15 cellular contexts compared by ENCODE assay signal in the genomic region with DNA sequence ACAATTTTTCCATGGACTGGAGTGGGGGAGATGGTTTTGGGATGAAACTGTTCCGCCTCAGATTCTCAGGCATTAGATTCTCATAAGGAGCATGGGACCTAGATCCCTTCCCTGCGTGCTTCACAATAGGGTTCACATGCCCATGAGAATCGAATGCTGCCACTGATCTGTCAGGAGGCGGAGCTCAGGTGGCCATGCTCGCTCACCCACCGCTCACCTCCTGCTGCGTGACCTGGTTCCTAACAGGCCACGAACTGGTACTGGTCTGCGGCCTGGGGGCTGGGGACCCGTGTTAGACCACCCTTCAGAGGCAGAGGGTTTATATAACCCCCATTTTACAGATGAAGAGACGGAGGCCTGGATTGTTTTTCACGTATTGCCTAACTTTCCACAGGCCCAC. TPM values are rescaled to one million over a fixed set of nuclear protein-coding genes. Genes with fewer than 3 reads are reported as not detected.
DNase-seq lines count a peak whose midpoint lies in the region; ATAC-seq, FAIRE-seq and TF ChIP-seq lines count a peak whose summit lies in the region.
"Had no signal": no experiment of that assay in that cellular context is flagged by ENCODE, and none has a peak within 500 bp of the region (broad histone marks: within the 10 kb centered on the region; RNA-seq: fewer than 3 reads in every experiment).

No MANE protein-coding gene starts in this region.

- H3K4ac ChIP-seq in H9 (ENCODE audit: low read depth, low read length) (no peak overlapping the region), H1 (replicated peaks; ENCODE audit: insufficient read length, low read depth, low read length) (no peak overlapping the region)

- no peak overlapping the region for H3K14ac ChIP-seq in H9 (ENCODE audit: insufficient read depth, low read length)
- no peak overlapping the region for H3K14ac ChIP-seq in H1 (ENCODE audit: insufficient read length)

- H2AFZ ChIP-seq in H9 (ENCODE audit: low read length) (no peak overlapping the region), H1 (ENCODE audit: low read length) (no peak overlapping the region)
- H2AFZ ChIP-seq: GM23248 had no signal

- H3K9ac ChIP-seq in H9 (ENCODE audit: extremely low read depth, insufficient read length, low read length): no peak overlapping the region
- H3K9ac ChIP-seq in HUES48 (ENCODE audit: low read depth, low read length): no peak overlapping the region
- H3K9ac ChIP-seq in H1 (replicated peaks in 1 of 4; ENCODE audit: extremely low read depth in 1 of 4, low read depth in 3 of 4, low read length in 3 of 4): no peak overlapping the region

- peak overlapping the region in 2 of 3 experiments; percentile 53 to 67; a peak in 3 of 7 replicates for H3K27ac Mint-ChIP-seq in H9
- H3K27ac Mint-ChIP-seq in activated T-cell treated with anti-CD3 and anti-CD28 coated beads, Interleukin-2, amount 50 U/mL, for 72 hours: no peak overlapping the region
- H3K27ac Mint-ChIP-seq: CD8-positive, alpha-beta T cell; IgD-negative memory B cell had no signal

- H3K56ac ChIP-seq in H9 (ENCODE audit: insufficient read length, low read depth, low read length) (no peak overlapping the region), H1 (replicated peaks; ENCODE audit: insufficient read length, low read depth, low read length) (no peak overlapping the region)

- no peak for FAIRE-seq in H1 (lab: Jason Lieb, UNC)
- FAIRE-seq: A549, D721Med had no signal

- H2BK5ac ChIP-seq in H9 (ENCODE audit: insufficient read length, low read length): no peak overlapping the region
- no peak overlapping the region for H2BK5ac ChIP-seq in H1 (ENCODE audit: low read depth, low read length)

- H3K4me2 ChIP-seq in H9 (ENCODE audit: insufficient read depth, insufficient read length, low read length) (no peak overlapping the region), H1 (ENCODE audit: insufficient read depth in 1 of 2, low read depth in 2 of 2, low read length in 2 of 2) (no peak overlapping the region)
- H3K4me2 ChIP-seq: A549 had no signal

- H2BK15ac ChIP-seq in H9 (ENCODE audit: low read depth, low read length): no peak overlapping the region
- H2BK15ac ChIP-seq in H1 (ENCODE audit: low read length): 0 out of 2 replicates have a peak overlapping the region, but pooled peaks have one; percentile 16

- no peaks in the 10 kb centered on the region for H3K9me3 Mint-ChIP-seq in H9
- no peaks in the 10 kb centered on the region for H3K9me3 Mint-ChIP-seq in activated T-cell treated with anti-CD3 and anti-CD28 coated beads, Interleukin-2, amount 50 U/mL, for 72 hours
- H3K9me3 Mint-ChIP-seq: CD14-positive monocyte; CD8-positive, alpha-beta T cell; IgD-negative memory B cell had no signal

- H2AK5ac ChIP-seq in H9 (ENCODE audit: insufficient read length, low read length): no peak overlapping the region
- H2AK5ac ChIP-seq in H1 (ENCODE audit: low read depth, low read length): no peak overlapping the region

- H2BK12ac ChIP-seq in H9 (ENCODE audit: insufficient read length, low read depth, low read length): no peak overlapping the region
- H2BK12ac ChIP-seq in H1 (ENCODE audit: low read depth, low read length): no peak overlapping the region

- H3K23ac ChIP-seq in H9 (ENCODE audit: insufficient read length, low read depth, low read length) (no peak overlapping the region), H1 (ENCODE audit: insufficient read length) (no peak overlapping the region)

- no peak overlapping the region for H4K8ac ChIP-seq in H9 (replicated peaks; ENCODE audit: insufficient read length, low read depth, low read length)
- H4K8ac ChIP-seq in H1 (ENCODE audit: extremely low read depth, insufficient read depth, low read length): no peak overlapping the region

- TF ChIP-seq EP300 in H1 (IDR thresholded peaks at IDR 0.05; ENCODE audit: borderline replicate concordance in 1 of 2, low read depth in 2 of 2, low read length in 2 of 2) (no peak), sigmoid colon (IDR thresholded peaks at IDR 0.05) (no peak)

- H3K79me2 ChIP-seq in H9 (ENCODE audit: insufficient read depth, low read length) (no peaks in the 10 kb centered on the region), H1 (ENCODE audit: control insufficient read depth in 1 of 2, insufficient read depth in 2 of 2, low read length in 2 of 2) (no peaks in the 10 kb centered on the region)

- POLR2A ChIA-PET in H1 (lab: Charles Lee; ENCODE audit: partially characterized antibody): interaction anchor here (0.8 to 5.2 kb wide), 9 partner anchors 12 to 283 kb away, joined by 3 to 37 read pairs (median 4); partner anchors contain the start of genes EPB41, SRSF4 and TMEM200B

- H3K4me3 Mint-ChIP-seq in H9: no peak overlapping the region
- no peak overlapping the region for H3K4me3 Mint-ChIP-seq in activated T-cell treated with anti-CD3 and anti-CD28 coated beads, Interleukin-2, amount 50 U/mL, for 72 hours
- H3K4me3 Mint-ChIP-seq: CD14-positive monocyte; CD8-positive, alpha-beta T cell; IgD-negative memory B cell had no signal

- TF ChIP-seq POLR2A in H1 (IDR thresholded peaks at IDR 0.05; ENCODE audit: control extremely low read depth in 1 of 2, low read depth in 2 of 2, low read length in 2 of 2) (no peak), sigmoid colon (IDR thresholded peaks at IDR 0.05) (no peak)

- H3K18ac ChIP-seq in H9 (ENCODE audit: insufficient read length, low read depth, low read length): no peak overlapping the region
- H3K18ac ChIP-seq in H1 (ENCODE audit: extremely low read depth, low read length): no peak overlapping the region

- no peak overlapping the region for H4K91ac ChIP-seq in H9 (ENCODE audit: insufficient read length, low read depth, low read length)
- H4K91ac ChIP-seq in H1 (replicated peaks; ENCODE audit: insufficient read length, low read length): no peak overlapping the region

- H3K4me1 ChIP-seq in H9 (ENCODE audit: insufficient read depth, low read length) (peaks cover 3% of the 10 kb centered on the region; the same call in 1 of the 2 replicates), HUES48 (ENCODE audit: control insufficient read depth, insufficient read depth, low read length) (0 out of 2 replicates have a peak, but pooled peaks cover 6% of the 10 kb centered on the region), H1 (replicated peaks in 1 of 4; ENCODE audit: control insufficient read depth in 3 of 4, insufficient read depth in 4 of 4, low read length in 3 of 4) (peaks cover 0 to 6% (median 2%) of the 10 kb centered on the region in 4 experiments; a peak in 2 of 7 replicates), sigmoid colon (peaks cover 0 to 31% (median 16%) of the 10 kb centered on the region in 4 donors)
- H3K4me1 ChIP-seq: HAP-1 had no signal

- intact Hi-C loops in sigmoid colon (cut with DNase I): no loop called here

- no peaks in the 10 kb centered on the region for H3K27me3 Mint-ChIP-seq in H9 (ENCODE audit: low read depth)
- H3K27me3 Mint-ChIP-seq in activated T-cell treated with anti-CD3 and anti-CD28 coated beads, Interleukin-2, amount 50 U/mL, for 72 hours (ENCODE audit: low read depth): no peaks in the 10 kb centered on the region
- H3K27me3 Mint-ChIP-seq: IgD-negative memory B cell had no signal

- ATAC-seq in activated T-cell treated with anti-CD3 and anti-CD28 coated beads, Interleukin-2, amount 50 U/mL, for 72 hours (replicated peaks in 1 of 2): no peak
- ATAC-seq in GM18511 (IDR thresholded peaks at IDR 0.05; ENCODE audit: unreplicated experiment): no peak

- H2BK120ac ChIP-seq in H9 (ENCODE audit: low read depth, low read length, poor library complexity, severe bottlenecking) (no peak overlapping the region), H1 (replicated peaks; ENCODE audit: low read depth, low read length) (no peak overlapping the region)

- H3K4me3 ChIP-seq in HUES48 (ENCODE audit: low read depth, low read length) (no peak overlapping the region), H1 (ENCODE audit: extremely low read depth in 1 of 4, insufficient read depth in 2 of 4, low read depth in 3 of 4, low read length in 4 of 4) (no peak overlapping the region), sigmoid colon (no peak overlapping the region)
- H3K4me3 ChIP-seq: A549, GM23248, HAP-1 had no signal

- H3K9me3 ChIP-seq in H9 (ENCODE audit: control insufficient read depth, low read depth, low read length): no peaks in the 10 kb centered on the region
- H3K9me3 ChIP-seq in HUES48 (ENCODE audit: control insufficient read depth, insufficient read depth, low read length): no peaks in the 10 kb centered on the region
- H3K9me3 ChIP-seq in H1 (ENCODE audit: insufficient read depth in 2 of 2, low read depth in 1 of 2, low read length in 1 of 2): no peaks in the 10 kb centered on the region
- H3K9me3 ChIP-seq in sigmoid colon: no peaks in the 10 kb centered on the region
- H3K9me3 ChIP-seq: A549, HAP-1 had no signal

- H3K36me3 Mint-ChIP-seq in H9 (ENCODE audit: insufficient read depth in 1 of 3, low read depth in 3 of 3): peaks cover 16 to 51% (median 48%) of the 10 kb centered on the region in 3 experiments; a peak in 6 of 7 replicates
- peaks cover 0 to 2% of the 10 kb centered on the region in 2 donors for H3K36me3 Mint-ChIP-seq in activated T-cell treated with anti-CD3 and anti-CD28 coated beads, Interleukin-2, amount 50 U/mL, for 72 hours (ENCODE audit: insufficient read depth in 2 of 2)
- H3K36me3 Mint-ChIP-seq: IgD-negative memory B cell had no signal

- H4K20me1 ChIP-seq in H9 (ENCODE audit: control insufficient read depth, insufficient read depth, insufficient read length) (no peaks in the 10 kb centered on the region), H1 (replicated peaks in 1 of 2; ENCODE audit: control insufficient read depth in 1 of 2, insufficient read depth in 2 of 2, low read length in 2 of 2) (no peaks in the 10 kb centered on the region)

- no CpG with 5 or more reads among the region's 12 CpGs for WGBS in H9 (ENCODE audit: extremely low coverage, insufficient read length, low lambda C conversion rate)
- 91% methylated on average over 12 of the region's 12 CpGs; no CpG with 5 or more reads in 1 of the 2 experiments for WGBS in H1 (ENCODE audit: extremely low coverage in 1 of 2, insufficient coverage in 1 of 2, insufficient read length in 1 of 2, insufficient replicate concordance in 2 of 2, low coverage in 1 of 2, low lambda C conversion rate in 2 of 2, missing lambda C conversion rate in 1 of 2), 2 experiments
- WGBS in sigmoid colon, 2 donors: 91 to 94% methylated on average over 12 of the region's 12 CpGs

- H3K4me1 Mint-ChIP-seq in H9: peaks cover 6 to 11% of the 10 kb centered on the region in 2 experiments
- H3K4me1 Mint-ChIP-seq in activated T-cell treated with anti-CD3 and anti-CD28 coated beads, Interleukin-2, amount 50 U/mL, for 72 hours (ENCODE audit: low read depth): peaks cover 17% of the 10 kb centered on the region
- H3K4me1 Mint-ChIP-seq: IgD-negative memory B cell had no signal

- no peak overlapping the region for H4K5ac ChIP-seq in H9 (ENCODE audit: insufficient read length, low read depth, low read length)
- H4K5ac ChIP-seq in H1 (ENCODE audit: insufficient read length, low read depth, low read length): no peak overlapping the region

- DNase-seq in H9: no peak
- no peak for DNase-seq in H1 (ENCODE audit: low read depth in 1 of 2, low spot score in 2 of 2)
- DNase-seq in sigmoid colon: peak; percentile 15
- DNase-seq in activated T-cell treated with anti-CD3 and anti-CD28 coated beads, Interleukin-2, amount 50 U/mL, for 72 hours: no peak
- no peak for DNase-seq in NCI-H510A treated with DMSO at 0.1 percent for 48 hours (lab: John Stamatoyannopoulos, UW)

- TF ChIP-seq CTCF in H9 (conservative IDR thresholded peaks at IDR 0.05) (no peak), H1 (IDR thresholded peaks at IDR 0.05; ENCODE audit: control extremely low read depth in 1 of 3, insufficient read depth in 1 of 3, low read depth in 1 of 3, low read length in 3 of 3) (no peak), sigmoid colon (IDR thresholded peaks at IDR 0.05) (no peak)

- no peak overlapping the region for H3T11ph ChIP-seq in H9 (ENCODE audit: low read length)

- no peak overlapping the region for H3K27ac ChIP-seq in H9 (ENCODE audit: insufficient read length, low read depth, low read length)
- peak overlapping the region; percentile 36 for H3K27ac ChIP-seq in HUES48 (ENCODE audit: low read depth, low read length)
- H3K27ac ChIP-seq in H1 (ENCODE audit: low read depth, low read length): no peak overlapping the region
- H3K27ac ChIP-seq in sigmoid colon: peak overlapping the region in 3 of 4 donors; percentile 33 to 64 (median 61)
- H3K27ac ChIP-seq: A549, HL-60 had no signal

- H3K27me3 ChIP-seq in H9 (ENCODE audit: insufficient read depth, low read length) (no peaks in the 10 kb centered on the region), HUES48 (ENCODE audit: control insufficient read depth, insufficient read depth, low read length) (no peaks in the 10 kb centered on the region), H1 (replicated peaks in 1 of 4; ENCODE audit: control insufficient read depth in 3 of 4, extremely low read depth in 1 of 4, insufficient read depth in 3 of 4, low read length in 3 of 4) (no peaks in the 10 kb centered on the region), sigmoid colon (no peaks in the 10 kb centered on the region)

- H3K79me1 ChIP-seq in H9 (ENCODE audit: insufficient read depth, low read depth, low read length, poor library complexity, severe bottlenecking): no peaks in the 10 kb centered on the region
- H3K79me1 ChIP-seq in H1 (ENCODE audit: low read depth, low read length): no peaks in the 10 kb centered on the region

- H2BK20ac ChIP-seq in H9 (ENCODE audit: low read depth, low read length, poor library complexity, severe bottlenecking) (no peak overlapping the region), H1 (ENCODE audit: low read length) (no peak overlapping the region)

- H3K36me3 ChIP-seq in HUES48 (ENCODE audit: control insufficient read depth, insufficient read depth, low read length): peaks cover 48% of the 10 kb centered on the region
- peaks cover 2 to 24% (median 20%) of the 10 kb centered on the region in 4 experiments; a peak in 6 of 8 replicates for H3K36me3 ChIP-seq in H1 (ENCODE audit: control insufficient read depth in 2 of 4, insufficient read depth in 4 of 4, low read length in 3 of 4)
- peaks cover 0 to 61% (median 11%) of the 10 kb centered on the region in 4 donors for H3K36me3 ChIP-seq in sigmoid colon

- CTCF ChIA-PET in H1 (lab: Charles Lee; ENCODE audit: partially characterized antibody): interaction anchor here (0.6 to 2.8 kb wide), 36 partner anchors 10 to 1914 kb away, joined by 3 to 29 read pairs (median 5); partner anchors contain the start of genes SRSF4 and TMEM200B

- TF ChIP-seq RAD21 in H1 (IDR thresholded peaks at IDR 0.05 in 1 of 2, conservative IDR thresholded peaks at IDR 0.05 in 1 of 2; ENCODE audit: low read depth in 2 of 2, low read length in 2 of 2): no peak

- H3K23me2 ChIP-seq in H9 (ENCODE audit: insufficient read length, low read depth, low read length, poor library complexity, severe bottlenecking): no peaks in the 10 kb centered on the region
- no peaks in the 10 kb centered on the region for H3K23me2 ChIP-seq in H1 (ENCODE audit: low read depth, low read length)

RNA-seq across cellular contexts. Expression of gene SRSF4, which starts 16.3 kb away (rescaled TPM):
- total RNA-seq in H9 (2021) (89.8 and 90.6 TPM in 2 replicates), sigmoid colon (100 to 1,000 TPM in 2 of 4 donors, 10 to 100 TPM in 2; 80.3 to 110 (median 96.6) TPM)
- total RNA-seq in H1 (2021; fragmentation: NEBNext Ultra II Directional; extraction: Animal tissue kit (Norgen Biotek cat#: 25700)): 83.5 and 86.5 TPM in 2 replicates
- polyA plus RNA-seq in H1 (2011; rRNA removed) (32.0 and 34.9 TPM in 2 replicates), sigmoid colon (10 to 100 TPM; 41.4 to 72.2 (median 54.6) TPM)
- 69.0 TPM for polyA plus RNA-seq in H1 (2011; cell fraction: cytosol; rRNA removed)
- polyA plus RNA-seq in H1 (2011; cell fraction: nucleus; rRNA removed): 35.6 TPM
- polyA plus RNA-seq in H1 (2012, experiment 1 of 2): 78.5 to 101 TPM (median 84.8 TPM) in 4 replicates
- 36.3 TPM for polyA plus RNA-seq in H1 (2012, experiment 2 of 2)
- polyA plus RNA-seq in H1 (2013, experiment 1 of 2): 81.6 TPM
- polyA plus RNA-seq in H1 (2013, experiment 2 of 2): 79.9 TPM
- 23.4 and 28.6 TPM in 2 replicates for polyA minus RNA-seq in H1 (2011; rRNA and poly(A)+ RNA removed)
- 26.5 TPM for polyA minus RNA-seq in H1 (2011; cell fraction: cytosol; rRNA and poly(A)+ RNA removed)
- polyA minus RNA-seq in H1 (2011; cell fraction: nucleus; rRNA and poly(A)+ RNA removed): 32.2 TPM
- 100 to 1,000 TPM; 123 to 141 TPM for total RNA-seq in activated T-cell treated with anti-CD3 and anti-CD28 coated beads, Interleukin-2, amount 50 U/mL, for 72 hours

RNA-seq across cellular contexts. Expression of gene MECR, which starts 32.7 kb away (rescaled TPM):
- total RNA-seq in H9 (2021): 25.8 and 30.9 TPM in 2 replicates
- total RNA-seq in H1 (2021; fragmentation: NEBNext Ultra II Directional; extraction: Animal tissue kit (Norgen Biotek cat#: 25700)): 24.4 and 26.5 TPM in 2 replicates
- polyA plus RNA-seq in H1 (2011; rRNA removed): 24.2 and 28.2 TPM in 2 replicates
- polyA plus RNA-seq in H1 (2011; cell fraction: cytosol; rRNA removed): 31.6 TPM
- 39.5 TPM for polyA plus RNA-seq in H1 (2011; cell fraction: nucleus; rRNA removed)
- polyA plus RNA-seq in H1 (2012, experiment 1 of 2): 18.0 to 37.4 TPM (median 33.6 TPM) in 4 replicates
- polyA plus RNA-seq in H1 (2012, experiment 2 of 2): 33.1 TPM
- 25.0 TPM for polyA plus RNA-seq in H1 (2013, experiment 1 of 2)
- 25.4 TPM for polyA plus RNA-seq in H1 (2013, experiment 2 of 2)
- polyA minus RNA-seq in H1 (2011; rRNA and poly(A)+ RNA removed): 23.2 and 34.1 TPM in 2 replicates
- 14.5 TPM for polyA minus RNA-seq in H1 (2011; cell fraction: cytosol; rRNA and poly(A)+ RNA removed)
- 27.7 TPM for polyA minus RNA-seq in H1 (2011; cell fraction: nucleus; rRNA and poly(A)+ RNA removed)
- 10 to 100 TPM in 3 of 4 donors, 1 to 10 TPM in 1; 9.2 to 26.6 (median 18.5) TPM for total RNA-seq in sigmoid colon
- 10 to 100 TPM; 10.4 to 17.7 (median 12.6) TPM for polyA plus RNA-seq in sigmoid colon
- 10 to 100 TPM; 23.5 to 37.0 TPM for total RNA-seq in activated T-cell treated with anti-CD3 and anti-CD28 coated beads, Interleukin-2, amount 50 U/mL, for 72 hours

RNA-seq across cellular contexts. Expression of gene PTPRU, which starts 38.3 kb away (rescaled TPM):
- 45.0 and 45.5 TPM in 2 replicates for total RNA-seq in H9 (2021)
- 41.8 and 55.3 TPM in 2 replicates for total RNA-seq in H1 (2021; fragmentation: NEBNext Ultra II Directional; extraction: Animal tissue kit (Norgen Biotek cat#: 25700))
- polyA plus RNA-seq in H1 (2011; rRNA removed): 33.8 and 57.0 TPM in 2 replicates
- 41.3 TPM for polyA plus RNA-seq in H1 (2011; cell fraction: cytosol; rRNA removed)
- polyA plus RNA-seq in H1 (2011; cell fraction: nucleus; rRNA removed): 84.9 TPM
- 23.1 to 40.3 TPM (median 37.9 TPM) in 4 replicates for polyA plus RNA-seq in H1 (2012, experiment 1 of 2)
- 38.4 TPM for polyA plus RNA-seq in H1 (2012, experiment 2 of 2)
- polyA plus RNA-seq in H1 (2013, experiment 1 of 2): 29.7 TPM
- 33.1 TPM for polyA plus RNA-seq in H1 (2013, experiment 2 of 2)
- 39.2 and 41.2 TPM in 2 replicates for polyA minus RNA-seq in H1 (2011; rRNA and poly(A)+ RNA removed)
- polyA minus RNA-seq in H1 (2011; cell fraction: cytosol; rRNA and poly(A)+ RNA removed): 79.9 TPM
- 57.9 TPM for polyA minus RNA-seq in H1 (2011; cell fraction: nucleus; rRNA and poly(A)+ RNA removed)
- total RNA-seq in sigmoid colon: 10 to 100 TPM in 3 of 4 donors, 1 to 10 TPM in 1; 8.2 to 35.7 (median 25.1) TPM
- 1 to 10 TPM in 2 of 3 donors, under 1 TPM in 1; 0.92 to 7.9 (median 1.8) TPM for polyA plus RNA-seq in sigmoid colon
- total RNA-seq in activated T-cell treated with anti-CD3 and anti-CD28 coated beads, Interleukin-2, amount 50 U/mL, for 72 hours: under 1 TPM; 0.17 to 0.83 TPM
- polyA plus RNA-seq: IgD-negative memory B cell had no signal

Comparison
In these comparisons a context has a peak if more than half of its experiments do, and no peak if none do; other contexts are left out.
1. H3K27ac ChIP-seq: peak in HUES48 (single experiment) and sigmoid colon (3 of 4); none in H9 (single experiment) and H1 (single experiment).
2. RNA of gene PTPRU, which starts 38.3 kb away (total RNA-seq): 45.0 to 45.5 TPM in H9, 41.8 to 55.3 TPM in H1 and 8.2 to 35.7 TPM in sigmoid colon; 0.17 to 0.83 TPM in activated T-cell treated with anti-CD3 and anti-CD28 coated beads, Interleukin-2, amount 50 U/mL, for 72 hours; every median in the first group is over 4 times any median in the second.